ENCODE assay signal across 26 cellular contexts in the genomic region with DNA sequence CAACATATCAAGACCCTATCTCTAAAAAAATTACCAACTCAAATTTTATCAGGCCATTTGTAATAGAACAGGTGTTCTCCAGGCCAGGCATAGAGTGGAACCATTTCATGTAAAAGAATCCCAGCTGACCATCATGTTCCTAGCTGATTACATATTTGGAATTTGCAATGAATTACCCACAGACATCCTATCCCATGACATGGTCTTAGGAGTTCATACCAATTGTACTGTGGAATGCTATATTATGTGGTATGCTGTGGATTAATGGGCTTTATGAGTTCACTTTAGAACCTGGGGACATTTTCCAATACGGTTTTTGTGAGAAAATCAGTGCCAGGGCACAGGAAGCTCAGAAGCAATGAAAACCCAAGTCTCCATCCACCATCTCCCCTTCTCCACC.
"Had no signal": no experiment of that assay in that cellular context is flagged by ENCODE, and none has a peak within 500 bp of the region (broad histone marks: within the 10 kb centered on the region; RNA-seq: fewer than 3 reads in every experiment).

No MANE protein-coding gene starts in this region.

- DNase-seq: Karpas-422, KG1, MG63, NCI-H1092, NCI-H1105 treated with DMSO at 0.1 percent for 48 hours, NCI-H1417 treated with DMSO at 0.1 percent for 48 hours, NCI-H146, NCI-H187, NCI-H2029, NCI-H2081 treated with DMSO at 0.1 percent for 48 hours, NCI-H2171, NCI-H226, NCI-H446, NCI-H510A, NCI-H524 treated with DMSO at 0.1 percent for 48 hours, NCI-H69, NCI-H774, PC-3, SHP77, SK-N-SH, SW 1271, T-cell had no signal

- H3K27ac ChIP-seq: HL-60, RWPE1 had no signal

- H3K4me3 Mint-ChIP-seq: T-cell; T-helper 1 cell treated with Interleukin-12 subunit alpha and Interleukin-12 subunit beta and Interleukin-4 antibody, amounts not matched to agents 30 μg/mL and 1 μg/mL, for 36 hours had no signal

- ATAC-seq: Panc1, PC-3, T-cell had no signal

- H3K9me3 Mint-ChIP-seq: T-cell; T-helper 1 cell treated with Interleukin-12 subunit alpha and Interleukin-12 subunit beta and Interleukin-4 antibody, amounts not matched to agents 30 μg/mL and 1 μg/mL, for 36 hours had no signal

- H3K27me3 ChIP-seq: MG63 had no signal

- H3K9me3 ChIP-seq: MG63, SK-N-SH had no signal

- H3K9ac ChIP-seq: SK-N-SH had no signal

- H3K36me3 Mint-ChIP-seq: T-cell had no signal

- H3K4me3 ChIP-seq: MG63 had no signal

- H3K27ac Mint-ChIP-seq: T-cell; T-helper 1 cell treated with Interleukin-12 subunit alpha and Interleukin-12 subunit beta and Interleukin-4 antibody, amounts not matched to agents 30 μg/mL and 1 μg/mL, for 36 hours had no signal

- H3K4me2 ChIP-seq: SK-N-SH had no signal

- H3K36me3 ChIP-seq: MG63 had no signal
